In genomic region chr11:75271730-75272129, GRCh38 we compare ENCODE assay signal across 23 cellular contexts. TPM values are rescaled to one million over a fixed set of nuclear protein-coding genes. Genes with fewer than 3 reads are reported as not detected.
A peak's percentile ranks its signal among the peaks of the same experiment; 100 is the strongest.
DNase-seq lines count a peak whose midpoint lies in the region; ATAC-seq and TF ChIP-seq lines count a peak whose summit lies in the region.
"Had no signal": no experiment of that assay in that cellular context is flagged by ENCODE, and none has a peak within 500 bp of the region (broad histone marks: within the 10 kb centered on the region; RNA-seq: fewer than 3 reads in every experiment).

No MANE protein-coding gene starts in this region.

- POLR2A ChIA-PET in CD4-positive, alpha-beta memory T cell (lab: Charles Lee; ENCODE audit: partially characterized antibody), result interaction anchor here (0.8 to 2.6 kb wide), 6 partner anchors 10 to 131 kb away, joined by 3 to 17 read pairs (median 6); no protein-coding TSS in a partner anchor
- POLR2A ChIA-PET in activated naive CD8-positive, alpha-beta T cell treated with anti-CD3 and anti-CD28 coated beads, Interleukin-2, amount 10 ng/mL, durations not matched to agents 7 days and 5 days (lab: Charles Lee), result no interaction called here

- intact Hi-C loops in CD4-positive, alpha-beta memory T cell (cut with micrococcal nuclease), result loop anchor here (1.0 kb wide), 3 partner anchors 127 to 248 kb away; no protein-coding TSS in a partner anchor
- intact Hi-C loops in testis (cut with DNase I; ENCODE audit: low total_unique reads), result no loop called here

- CTCF ChIA-PET in CD4-positive, alpha-beta memory T cell (lab: Charles Lee; ENCODE audit: partially characterized antibody), result interaction anchor here (0.6 to 17.0 kb wide), 14 partner anchors 9 to 801 kb away, joined by 3 to 614 read pairs (median 21); partner anchors contain the start of genes SLCO2B1 and TPBGL

- no peak overlapping the region for H3K4me3 Mint-ChIP-seq in activated T-cell treated with anti-CD3 and anti-CD28 coated beads, Interleukin-2, amount 50 U/mL, for 24 hours
- H3K4me3 Mint-ChIP-seq in CD4-positive, alpha-beta memory T cell, result no peak overlapping the region
- no peak overlapping the region for H3K4me3 Mint-ChIP-seq in activated naive CD8-positive, alpha-beta T cell treated with anti-CD3 and anti-CD28 coated beads, Interleukin-2, amount 10 ng/mL, durations not matched to agents 7 days and 5 days
- H3K4me3 Mint-ChIP-seq: activated B cell treated with CpG ODN at 0.5 μM for 24 hours had no signal

- peaks cover 17% of the 10 kb centered on the region for H3K36me3 Mint-ChIP-seq in activated T-cell treated with anti-CD3 and anti-CD28 coated beads, Interleukin-2, amount 50 U/mL, for 24 hours (ENCODE audit: low read depth)
- H3K36me3 Mint-ChIP-seq in CD4-positive, alpha-beta memory T cell, result peaks cover 14 to 37% of the 10 kb centered on the region in 2 donors
- peaks cover 16% of the 10 kb centered on the region for H3K36me3 Mint-ChIP-seq in activated naive CD8-positive, alpha-beta T cell treated with anti-CD3 and anti-CD28 coated beads, Interleukin-2, amount 10 ng/mL, durations not matched to agents 7 days and 5 days
- H3K36me3 Mint-ChIP-seq: naive B cell had no signal

- H3K9me3 Mint-ChIP-seq in activated T-cell treated with anti-CD3 and anti-CD28 coated beads, Interleukin-2, amount 50 U/mL, for 24 hours, result no peaks in the 10 kb centered on the region
- no peaks in the 10 kb centered on the region for H3K9me3 Mint-ChIP-seq in CD4-positive, alpha-beta memory T cell
- H3K9me3 Mint-ChIP-seq in activated naive CD8-positive, alpha-beta T cell treated with anti-CD3 and anti-CD28 coated beads, Interleukin-2, amount 10 ng/mL, durations not matched to agents 7 days and 5 days, result no peaks in the 10 kb centered on the region
- H3K9me3 Mint-ChIP-seq: activated B cell treated with CpG ODN at 0.5 μM for 24 hours had no signal

- no peaks in the 10 kb centered on the region for H3K27me3 Mint-ChIP-seq in activated T-cell treated with anti-CD3 and anti-CD28 coated beads, Interleukin-2, amount 50 U/mL, for 24 hours
- H3K27me3 Mint-ChIP-seq in CD4-positive, alpha-beta memory T cell, result no peaks in the 10 kb centered on the region
- H3K27me3 Mint-ChIP-seq in activated naive CD8-positive, alpha-beta T cell treated with anti-CD3 and anti-CD28 coated beads, Interleukin-2, amount 10 ng/mL, durations not matched to agents 7 days and 5 days, result no peaks in the 10 kb centered on the region
- H3K27me3 Mint-ChIP-seq: activated B cell treated with CpG ODN at 0.5 μM for 24 hours, naive B cell had no signal

- peak; percentile 12 for DNase-seq in activated T-cell treated with anti-CD3 and anti-CD28 coated beads, Interleukin-2, amount 50 U/mL, for 24 hours
- no peak for DNase-seq in activated T-cell treated with anti-CD3 and anti-CD28 coated beads, Interleukin-2, amount 50 U/mL, for 48 hours
- no peak for DNase-seq in CD4-positive, alpha-beta memory T cell
- peak; percentile 16 for DNase-seq in activated naive CD8-positive, alpha-beta T cell treated with anti-CD3 and anti-CD28 coated beads, Interleukin-2, amount 10 ng/mL, durations not matched to agents 7 days and 5 days
- DNase-seq in osteoblast (ENCODE audit: insufficient read length, low spot score, missing footprints) (peak; percentile 39), testis (no peak)
- DNase-seq in central memory CD4-positive, alpha-beta T cell, result no peak
- DNase-seq: activated B cell treated with CpG ODN at 0.5 μM for 24 hours, cortex of kidney, KBM-7, mesenchymal stem cell, naive B cell, NCI-H146, NCI-H2171, T1000 had no signal

- H3K79me2 ChIP-seq in osteoblast (ENCODE audit: insufficient read depth, low read length), result no peaks in the 10 kb centered on the region
- H3K79me2 ChIP-seq: parathyroid adenoma had no signal

- no peak for TF ChIP-seq CTCF in osteoblast (IDR thresholded peaks at IDR 0.05; ENCODE audit: extremely low read depth, low read depth, low read length)
- no peak for TF ChIP-seq CTCF in testis (IDR thresholded peaks at IDR 0.05)

- no peak for ATAC-seq in activated naive CD8-positive, alpha-beta T cell treated with anti-CD3 and anti-CD28 coated beads, Interleukin-2, amount 10 ng/mL, durations not matched to agents 7 days and 5 days (ENCODE audit: low read depth)
- ATAC-seq in HG03460 (IDR thresholded peaks at IDR 0.05; ENCODE audit: unreplicated experiment), result no peak

- TF ChIP-seq POLR2A in testis (IDR thresholded peaks at IDR 0.05), result no peak

- no peaks in the 10 kb centered on the region for H3K27me3 ChIP-seq in CD4-positive, alpha-beta memory T cell (ENCODE audit: insufficient read depth, low read length)
- no peaks in the 10 kb centered on the region for H3K27me3 ChIP-seq in osteoblast (ENCODE audit: insufficient read depth, low read length)
- no peaks in the 10 kb centered on the region for H3K27me3 ChIP-seq in testis
- H3K27me3 ChIP-seq: adrenal gland, suprapubic skin had no signal

- H3K9me3 ChIP-seq in CD4-positive, alpha-beta memory T cell (ENCODE audit: control insufficient read depth in 1 of 2, low read length in 2 of 2), result no peaks in the 10 kb centered on the region
- H3K9me3 ChIP-seq in osteoblast (ENCODE audit: low read depth, low read length), result no peaks in the 10 kb centered on the region
- no peaks in the 10 kb centered on the region for H3K9me3 ChIP-seq in testis
- H3K9me3 ChIP-seq: adrenal gland, suprapubic skin had no signal

- peaks cover 42% of the 10 kb centered on the region for H3K4me1 Mint-ChIP-seq in activated T-cell treated with anti-CD3 and anti-CD28 coated beads, Interleukin-2, amount 50 U/mL, for 24 hours (ENCODE audit: low read depth)
- peaks cover 29 to 52% (median 40%) of the 10 kb centered on the region in 4 donors for H3K4me1 Mint-ChIP-seq in CD4-positive, alpha-beta memory T cell
- H3K4me1 Mint-ChIP-seq in activated naive CD8-positive, alpha-beta T cell treated with anti-CD3 and anti-CD28 coated beads, Interleukin-2, amount 10 ng/mL, durations not matched to agents 7 days and 5 days, result peaks cover 21% of the 10 kb centered on the region

- WGBS in testis, 2 donors, result 59 to 73% methylated on average over 6 of the region's 6 CpGs

- no peak overlapping the region for H3K4me3 ChIP-seq in CD4-positive, alpha-beta memory T cell (ENCODE audit: low read length in 2 of 2)
- H3K4me3 ChIP-seq in osteoblast (ENCODE audit: insufficient read depth, low read length) (no peak overlapping the region), testis (no peak overlapping the region)
- H3K4me3 ChIP-seq: adrenal gland, SK-N-MC, suprapubic skin had no signal

- H2AFZ ChIP-seq in osteoblast (ENCODE audit: low read length), result no peak overlapping the region
- H2AFZ ChIP-seq: parathyroid adenoma had no signal

- H3K27ac Mint-ChIP-seq in activated T-cell treated with anti-CD3 and anti-CD28 coated beads, Interleukin-2, amount 50 U/mL, for 24 hours, result peak overlapping the region; percentile 66
- peak overlapping the region; percentile 37 to 92 (median 61) for H3K27ac Mint-ChIP-seq in CD4-positive, alpha-beta memory T cell
- peak overlapping the region; percentile 78 for H3K27ac Mint-ChIP-seq in activated naive CD8-positive, alpha-beta T cell treated with anti-CD3 and anti-CD28 coated beads, Interleukin-2, amount 10 ng/mL, durations not matched to agents 7 days and 5 days
- H3K27ac Mint-ChIP-seq: activated B cell treated with CpG ODN at 0.5 μM for 24 hours had no signal

- no peaks in the 10 kb centered on the region for H4K20me1 ChIP-seq in osteoblast (ENCODE audit: insufficient read depth, low read length)

- H3K27ac ChIP-seq in CD4-positive, alpha-beta memory T cell (ENCODE audit: low read depth, low read length), result no peak overlapping the region
- H3K27ac ChIP-seq in osteoblast (ENCODE audit: low read depth, low read length) (no peak overlapping the region), testis (no peak overlapping the region)
- H3K27ac ChIP-seq: adrenal gland, parathyroid adenoma, SK-N-MC, suprapubic skin had no signal

- H3K36me3 ChIP-seq in CD4-positive, alpha-beta memory T cell (ENCODE audit: insufficient read depth, low read length), result no peaks in the 10 kb centered on the region
- no peaks in the 10 kb centered on the region for H3K36me3 ChIP-seq in osteoblast (ENCODE audit: insufficient read depth, low read length)
- no peaks in the 10 kb centered on the region for H3K36me3 ChIP-seq in testis (ENCODE audit: low read depth, missing control alignments)

- H3K4me1 ChIP-seq in CD4-positive, alpha-beta memory T cell (ENCODE audit: insufficient read depth, low read length), result peaks cover 50% of the 10 kb centered on the region
- H3K4me1 ChIP-seq in osteoblast (ENCODE audit: insufficient read depth, low read length) (no peaks in the 10 kb centered on the region), testis (no peaks in the 10 kb centered on the region)
- H3K4me1 ChIP-seq: adrenal gland, parathyroid adenoma had no signal

- H3K4me2 ChIP-seq in osteoblast (ENCODE audit: insufficient read depth, low read length), result no peak overlapping the region

RNA-seq across cellular contexts. Expression of gene TPBGL, which starts 31.2 kb away (rescaled TPM):
- under 1 TPM; 0.15 to 0.22 TPM for total RNA-seq in CD4-positive, alpha-beta memory T cell
- under 1 TPM; 0.10 to 0.30 TPM for polyA plus RNA-seq in CD4-positive, alpha-beta memory T cell
- under 1 TPM; 0.14 to 0.28 TPM for total RNA-seq in activated naive CD8-positive, alpha-beta T cell treated with anti-CD3 and anti-CD28 coated beads, Interleukin-2, amount 10 ng/mL, durations not matched to agents 7 days and 5 days
- total RNA-seq in osteoblast (not detected in 2 replicates), testis (10 to 100 TPM in 1 of 2 donors, 1 to 10 TPM in 1; 8.1 to 15.4 TPM)
- 10.0 TPM for polyA plus RNA-seq in testis (ENCODE audit: insufficient read depth, low read depth, low replicate concordance)
- total RNA-seq: activated B cell treated with CpG ODN at 0.5 μM for 24 hours, fibroblast of lung, HT-29, RPMI7951 had no signal
- polyA plus RNA-seq: fibroblast of lung had no signal

Comparison
In these comparisons a context has a peak if more than half of its experiments do, and no peak if none do; other contexts are left out.
1. DNase-seq: peak in activated T-cell treated with anti-CD3 and anti-CD28 coated beads, Interleukin-2, amount 50 U/mL, for 24 hours (single experiment), activated naive CD8-positive, alpha-beta T cell treated with anti-CD3 and anti-CD28 coated beads, Interleukin-2, amount 10 ng/mL, durations not matched to agents 7 days and 5 days (single experiment) and osteoblast (single experiment); none in activated T-cell treated with anti-CD3 and anti-CD28 coated beads, Interleukin-2, amount 50 U/mL, for 48 hours (0 of 2), CD4-positive, alpha-beta memory T cell (0 of 5), central memory CD4-positive, alpha-beta T cell (single experiment) and testis (single experiment).
2. Peak in every context shown above with its lines, with median percentiles within 50 percentile points of each other: H3K27ac Mint-ChIP-seq.